Comparison of ENCODE assay signal across 8 cellular contexts in genomic region chr22:24503137-24503850, GRCh38. TPM values are rescaled to one million over a fixed set of nuclear protein-coding genes. Genes with fewer than 3 reads are reported as not detected.
A peak's percentile ranks its signal among the peaks of the same experiment; 100 is the strongest.
DNase-seq lines count a peak whose midpoint lies in the region; ATAC-seq and TF ChIP-seq lines count a peak whose summit lies in the region.

No MANE protein-coding gene starts in this region.

- no peaks in the 10 kb centered on the region for H4K20me1 ChIP-seq in DOHH2 (ENCODE audit: control insufficient read depth, insufficient read depth, low read depth, low read length)

- H3K36me3 ChIP-seq in DOHH2 (ENCODE audit: control insufficient read depth, low read length) (no peaks in the 10 kb centered on the region), SJSA1 (no peaks in the 10 kb centered on the region)

- peak; percentile 57 for ATAC-seq in HG02610 (IDR thresholded peaks at IDR 0.05; ENCODE audit: unreplicated experiment)
- ATAC-seq in left cardiac atrium = peak; percentile 60 to 68

- intact Hi-C loops in left cardiac atrium (cut with DNase I) = loop anchor here in 1 of 2 donors (5.0 kb wide), 1 partner anchor 81 kb away; no protein-coding TSS in a partner anchor

- no peaks in the 10 kb centered on the region for H3K79me2 ChIP-seq in DOHH2 (ENCODE audit: control insufficient read depth, low read length)

- H3K9me2 ChIP-seq in DOHH2 (replicated peaks; ENCODE audit: control insufficient read depth, low read length) = no peaks in the 10 kb centered on the region

- H3K27me3 ChIP-seq in DOHH2 (ENCODE audit: control insufficient read depth, low read length) = no peaks in the 10 kb centered on the region
- no peaks in the 10 kb centered on the region for H3K27me3 ChIP-seq in SJSA1 (replicated peaks)

- H3K9me3 ChIP-seq in DOHH2 (ENCODE audit: control insufficient read depth, insufficient read depth, low read length) = no peaks in the 10 kb centered on the region
- H3K9me3 ChIP-seq in SJSA1 (replicated peaks) = no peaks in the 10 kb centered on the region

- H3K4me3 ChIP-seq in DOHH2 (ENCODE audit: low read length) (no peak overlapping the region), SJSA1 (no peak overlapping the region)

- peak; percentile 62 to 72 for DNase-seq in SJSA1 (ENCODE audit: low read depth in 1 of 2, low spot score in 2 of 2)
- peak; percentile 66 for DNase-seq in activated naive CD4-positive, alpha-beta T cell treated with Interleukin-2 at 50 U/mL for 16 hours
- DNase-seq in left cardiac atrium = peak; percentile 68
- DNase-seq in stimulated activated CD4-positive, alpha-beta T cell treated with anti-CD3 and anti-CD28 coated beads, Interleukin-1b, Interleukin-23, amount 100 ng/mL, for 1 hour (ENCODE audit: low read depth in 2 of 2) = peak; percentile 20 to 43
- no peak for DNase-seq in NCI-H345 (lab: John Stamatoyannopoulos, UW)
- DNase-seq in DMS79 treated with DMSO at 0.1 percent for 48 hours (lab: John Stamatoyannopoulos, UW) = no peak

- H3K4me2 ChIP-seq in DOHH2 (ENCODE audit: low read length) = no peak overlapping the region

- TF ChIP-seq CTCF in DOHH2 (IDR thresholded peaks at IDR 0.05; ENCODE audit: low read depth, low read length, poor library complexity, severe bottlenecking) = peak; percentile 87

- peaks cover 27% of the 10 kb centered on the region for H3K4me1 ChIP-seq in DOHH2 (ENCODE audit: control insufficient read depth, low read length)
- H3K4me1 ChIP-seq in SJSA1 (replicated peaks) = peaks cover 17% of the 10 kb centered on the region

- peaks cover 8% of the 10 kb centered on the region; the same call in 1 of the 2 replicates for H3F3A ChIP-seq in DOHH2 (ENCODE audit: control insufficient read depth, insufficient read depth)

- H3K27ac ChIP-seq in DOHH2 (ENCODE audit: low read depth, low read length) (no peak overlapping the region), SJSA1 (no peak overlapping the region)

RNA-seq across cellular contexts. Expression of gene UPB1, which starts 8.2 kb away (rescaled TPM):
- total RNA-seq in SJSA1 (2014; rRNA removed; shearing (Covaris generic)) = 0.44 and 0.47 TPM in 2 replicates
- total RNA-seq in left cardiac atrium = 1 to 10 TPM in 1 of 2 donors, under 1 TPM in 1; 0.68 to 2.3 TPM

RNA-seq across cellular contexts. Expression of gene GUCD1, which starts 51.6 kb away (rescaled TPM):
- total RNA-seq in SJSA1 (2014; rRNA removed; shearing (Covaris generic)) = 97.1 and 112 TPM in 2 replicates
- total RNA-seq in left cardiac atrium = 100 to 1,000 TPM; 138 to 147 TPM

RNA-seq across cellular contexts. Expression of gene SNRPD3, which starts 52.5 kb away (rescaled TPM):
- 193 and 234 TPM in 2 replicates for total RNA-seq in SJSA1 (2014; rRNA removed; shearing (Covaris generic))
- 10 to 100 TPM; 55.4 to 64.1 TPM for total RNA-seq in left cardiac atrium

Comparison
In these comparisons a context has a peak if more than half of its experiments do, and no peak if none do; other contexts are left out.
1. DNase-seq: peak in SJSA1 (2 of 2), activated naive CD4-positive, alpha-beta T cell treated with Interleukin-2 at 50 U/mL for 16 hours (single experiment), left cardiac atrium (single experiment) and stimulated activated CD4-positive, alpha-beta T cell treated with anti-CD3 and anti-CD28 coated beads, Interleukin-1b, Interleukin-23, amount 100 ng/mL, for 1 hour (2 of 2); none in NCI-H345 (single experiment) and DMS79 treated with DMSO at 0.1 percent for 48 hours (single experiment).